1 cellular context compared by ENCODE assay signal in genomic region chr6:2977799-2978558, GRCh38.
TF ChIP-seq lines count a peak whose summit lies in the region.

No MANE protein-coding gene starts in this region.

TF ChIP-seq in HCT116, 20 proteins besides CTCF, POLR2A, EP300 and RAD21 (continued from another document):
- TF ChIP-seq ATF3 (IDR thresholded peaks at IDR 0.05) (no peak), ZBTB33 (IDR thresholded peaks at IDR 0.05; ENCODE audit: extremely low read depth, insufficient replicate concordance, low read length) (no peak), YY1 (IDR thresholded peaks at IDR 0.05; ENCODE audit: extremely low read depth, insufficient replicate concordance, low read depth, low read length) (no peak), SP1 (IDR thresholded peaks at IDR 0.05; ENCODE audit: low read depth) (no peak), MAX (IDR thresholded peaks at IDR 0.05) (no peak), EGR1 (IDR thresholded peaks at IDR 0.05; ENCODE audit: low read depth) (no peak)
